Comparison of ENCODE assay signal across 8 cellular contexts in the genomic region with DNA sequence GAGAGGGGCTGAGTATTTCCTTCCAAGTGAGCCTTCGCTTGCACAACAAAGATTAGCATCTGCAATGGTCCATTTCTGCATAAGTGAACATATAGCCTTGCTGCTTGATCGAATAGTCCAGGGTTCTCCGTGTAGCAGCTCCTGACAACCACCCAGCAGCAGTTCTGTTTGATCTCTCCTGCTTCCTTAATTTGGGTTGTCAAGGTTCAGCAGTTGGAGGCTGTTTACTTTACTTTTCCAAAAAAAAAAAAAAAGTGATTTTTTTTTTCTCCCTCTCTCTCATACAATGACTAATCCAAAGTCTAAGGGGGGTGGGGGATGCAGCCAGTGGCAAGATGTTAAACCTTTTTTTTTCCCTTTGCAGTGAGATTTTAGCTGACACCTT.
DNase-seq lines count a peak whose midpoint lies in the region; TF ChIP-seq lines count a peak whose summit lies in the region.

No MANE protein-coding gene starts in this region.

- POLR2A ChIA-PET in RWPE1 (lab: Yijun Ruan, JAX; ENCODE audit: low non-redundant PET): no interaction called here

- TF ChIP-seq CTCF in RWPE1 (conservative IDR thresholded peaks at IDR 0.05; ENCODE audit: low read depth): no peak
- no peak for TF ChIP-seq CTCF in fibroblast of mammary gland (conservative IDR thresholded peaks at IDR 0.05; ENCODE audit: control insufficient read depth, insufficient read depth, low read depth, low read length)

- H3K27ac ChIP-seq in RWPE1 (peak overlapping the region; percentile 48; the same call in 1 of the 2 replicates), skin epidermis (peak overlapping the region in 11 of 21 experiments; percentile 24 to 96 (median 93))

- CTCF ChIA-PET in RWPE1 (lab: Yijun Ruan, JAX): no interaction called here

- DNase-seq in activated CD4-positive, alpha-beta T cell treated with anti-CD3 and anti-CD28 coated beads for 48 hours: peak; percentile 23
- no peak for DNase-seq in activated CD4-positive, alpha-beta T cell treated with anti-CD3 and anti-CD28 coated beads, Interleukin-2, amount 50 U/mL, for 1 hour
- DNase-seq in RWPE1 (ENCODE audit: low spot score): no peak
- no peak for DNase-seq in fibroblast of mammary gland (ENCODE audit: low read depth)
- DNase-seq in putamen (ENCODE audit: low spot score): no peak
- DNase-seq in amniotic stem cell (lab: John Stamatoyannopoulos, UW): no peak
- no peak for DNase-seq in HuH-7.5 (ENCODE audit: low spot score)

- H3K4me3 ChIP-seq in fibroblast of mammary gland (ENCODE audit: control insufficient read depth, low read depth, low read length) (peak overlapping the region; percentile 8), skin epidermis (peak overlapping the region in 1 of 7 experiments; percentile 59)
